ENCODE assay signal across 8 cellular contexts in the genomic region with DNA sequence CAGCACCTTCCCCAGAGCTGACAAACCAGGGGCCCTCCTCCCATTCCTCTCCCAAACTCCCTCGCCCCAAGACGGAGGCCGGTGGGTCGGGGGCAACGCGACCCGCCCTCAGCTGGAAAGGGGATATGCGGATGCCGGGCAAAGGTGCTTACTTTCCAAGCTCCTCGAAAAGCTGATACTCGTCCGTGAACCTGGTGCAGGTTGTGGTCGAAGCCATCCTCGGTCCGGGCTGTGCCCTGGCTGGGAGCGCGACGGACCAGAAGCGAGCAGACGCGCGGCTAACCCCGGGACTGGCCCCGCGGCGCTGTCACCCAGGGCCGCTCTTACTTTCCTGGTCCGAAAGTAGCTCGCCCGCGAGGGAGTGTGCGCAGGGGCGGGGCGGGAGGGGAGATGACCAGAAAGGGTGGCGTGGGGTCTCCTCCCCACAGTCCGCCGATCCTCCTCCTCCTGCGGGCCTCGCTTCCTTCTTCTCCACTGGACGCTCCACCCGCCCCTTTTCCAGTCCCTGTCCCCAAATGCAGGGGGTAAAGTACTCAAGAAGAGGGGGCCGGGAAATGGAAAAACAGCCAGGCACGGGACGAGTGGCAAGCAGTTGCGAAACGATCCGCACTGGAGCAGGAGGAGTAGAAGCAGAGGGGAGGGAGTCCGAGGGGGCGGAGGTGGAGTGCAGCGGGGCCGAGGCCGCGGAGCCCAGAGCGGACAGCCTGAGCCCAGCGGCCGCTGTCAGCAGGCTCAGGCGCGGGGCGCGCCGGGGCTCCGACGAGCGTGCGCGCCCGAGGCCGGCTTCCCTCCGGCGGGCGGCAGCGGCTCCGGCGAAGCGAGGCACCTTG. TPM values are rescaled to one million over a fixed set of nuclear protein-coding genes. Genes with fewer than 3 reads are reported as not detected.
DNase-seq lines count a peak whose midpoint lies in the region; ATAC-seq and TF ChIP-seq lines count a peak whose summit lies in the region.

No MANE protein-coding gene starts in this region.

- H3K4me1 Mint-ChIP-seq in CD14-positive monocyte: peaks cover 31% of the 10 kb centered on the region

- intact Hi-C loops in CD14-positive monocyte (cut with micrococcal nuclease): loop anchor here (5.0 to 10.0 kb wide), 3 partner anchors 51 to 76 kb away; no protein-coding TSS in a partner anchor

- H3K9me3 Mint-ChIP-seq in CD14-positive monocyte: peaks cover 0 to 2% (median 0%) of the 10 kb centered on the region in 7 donors

- peak in 1 of 2 donors; percentile 67 for TF ChIP-seq EP300 in tibial nerve (IDR thresholded peaks at IDR 0.05)

- H3K36me3 Mint-ChIP-seq in CD14-positive monocyte: peaks cover 8 to 20% of the 10 kb centered on the region in 2 donors

- 0% methylated on average over 30 to 56 of the region's 75 CpGs for whole genome bisulfite sequencing in tibial nerve, 2 donors

- H3K36me3 ChIP-seq in tibial nerve: peaks cover 0 to 4% (median 0%) of the 10 kb centered on the region in 3 donors

- no peak for TF ChIP-seq POLR2A in tibial nerve (IDR thresholded peaks at IDR 0.05)

- H3K4me1 ChIP-seq in tibial nerve: peaks cover 0 to 44% (median 10%) of the 10 kb centered on the region in 4 donors

- peak overlapping the region; percentile 97 to 99 (median 98) for H3K27ac ChIP-seq in tibial nerve

- no peaks in the 10 kb centered on the region for H3K27me3 ChIP-seq in tibial nerve

- peak overlapping the region; percentile 96 to 98 for H3K4me3 Mint-ChIP-seq in CD14-positive monocyte

- TF ChIP-seq CTCF in CD14-positive monocyte (IDR thresholded peaks at IDR 0.05) (no peak), tibial nerve (IDR thresholded peaks at IDR 0.05) (no peak)

- no peaks in the 10 kb centered on the region for H3K9me3 ChIP-seq in tibial nerve

- H3K27ac Mint-ChIP-seq in CD14-positive monocyte: peak overlapping the region; percentile 94 to 99 (median 99)

- peaks cover 8 to 20% (median 8%) of the 10 kb centered on the region in 3 donors for H3K27me3 Mint-ChIP-seq in CD14-positive monocyte (ENCODE audit: low read depth in 3 of 3)

- ATAC-seq in HG03354 (IDR thresholded peaks at IDR 0.05; ENCODE audit: poor library complexity, severe bottlenecking, unreplicated experiment): peak; percentile 31

- H3K4me3 ChIP-seq in tibial nerve: peak overlapping the region; percentile 75 to 95 (median 86)

- peak; percentile 65 for DNase-seq in CD14-positive monocyte (ENCODE audit: low spot score)
- DNase-seq in GM19238 (ENCODE audit: insufficient read length, low spot score): peak; percentile 37
- peak; percentile 66 for DNase-seq in RPMI7951 (ENCODE audit: low read depth)
- DNase-seq in activated naive CD4-positive, alpha-beta T cell treated with anti-CD3 and anti-CD28 coated beads, Interleukin-2, amount 50 U/mL, for 16 hours: peak; percentile 46
- peak; percentile 69 for DNase-seq in globus pallidus (ENCODE audit: low spot score)
- peak in 51 of 56 donors; percentile 8 to 87 (median 66) for DNase-seq in nucleus accumbens (lab: John Stamatoyannopoulos, UW)
- peak; percentile 57 to 80 for DNase-seq in tibial nerve (ENCODE audit: low spot score in 2 of 2)

RNA-seq across cellular contexts. Expression of gene CAMK2D, which starts 0.5 kb away (rescaled TPM):
- polyA plus RNA-seq in CD14-positive monocyte: 10 to 100 TPM; 19.6 to 30.6 TPM
- total RNA-seq in RPMI7951 (2014; rRNA removed; shearing (Covaris generic)): 22.2 and 23.3 TPM in 2 replicates
- total RNA-seq in tibial nerve: 10 to 100 TPM; 30.3 to 58.5 (median 34.6) TPM

Comparison
In these comparisons a context has a peak if more than half of its experiments do, and no peak if none do; other contexts are left out.
1. Peak in every context shown above with its lines: DNase-seq, ATAC-seq, H3K4me3 ChIP-seq and H3K27ac ChIP-seq.